In the genomic region with DNA sequence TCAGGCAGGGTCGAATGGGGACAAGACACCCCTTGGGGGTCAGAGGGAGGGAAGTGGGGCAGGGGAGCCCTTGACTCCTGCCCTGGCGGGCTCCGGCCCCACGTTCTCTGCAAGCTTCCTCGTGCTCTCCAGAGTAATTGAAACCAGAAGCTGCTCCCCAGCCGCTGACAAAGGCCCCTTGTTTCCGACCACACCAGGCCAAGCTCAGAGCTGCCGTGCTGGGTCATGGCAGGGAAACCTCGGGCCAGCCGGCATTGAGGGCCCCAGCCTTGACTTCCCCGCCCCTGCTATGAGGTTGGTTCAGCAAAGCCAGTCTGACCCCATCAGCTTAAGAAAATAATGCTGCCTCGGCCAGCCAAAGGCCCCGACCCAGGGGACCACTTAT, we compare ENCODE assay signal across 10 cellular contexts. TPM values are rescaled to one million over a fixed set of nuclear protein-coding genes. Genes with fewer than 3 reads are reported as not detected.
DNase-seq lines count a peak whose midpoint lies in the region; ATAC-seq and TF ChIP-seq lines count a peak whose summit lies in the region.
"Had no signal": no experiment of that assay in that cellular context is flagged by ENCODE, and none has a peak within 500 bp of the region (broad histone marks: within the 10 kb centered on the region; RNA-seq: fewer than 3 reads in every experiment).

No MANE protein-coding gene starts in this region.

- H3K36me3 ChIP-seq in NT2/D1 (ENCODE audit: insufficient read depth, insufficient read length, low read length) (peaks cover 9% of the 10 kb centered on the region), esophagus (ENCODE audit: control insufficient read depth in 2 of 2, insufficient read depth in 2 of 2, low read length in 1 of 2) (peaks cover 0 to 44% of the 10 kb centered on the region in 2 donors), lower lobe of right lung (peaks cover 11% of the 10 kb centered on the region), spleen (peaks cover 0 to 79% (median 1%) of the 10 kb centered on the region in 6 donors)

- H3K9ac ChIP-seq in NT2/D1 (ENCODE audit: insufficient read length, low read depth): peak overlapping the region; percentile 26

- TF ChIP-seq CTCF in lower lobe of right lung (IDR thresholded peaks at IDR 0.05) (no peak), spleen (IDR thresholded peaks at IDR 0.05 in 8 of 11, conservative IDR thresholded peaks at IDR 0.05 in 3 of 11) (no peak)

- H3K27me3 ChIP-seq in NT2/D1 (ENCODE audit: insufficient read depth, insufficient read length) (no peaks in the 10 kb centered on the region), esophagus (ENCODE audit: control insufficient read depth in 1 of 2, insufficient read depth in 2 of 2, low read length in 2 of 2) (no peaks in the 10 kb centered on the region), lower lobe of right lung (ENCODE audit: low read depth) (no peaks in the 10 kb centered on the region), spleen (replicated peaks in 1 of 7) (no peaks in the 10 kb centered on the region)

- H3K4me3 ChIP-seq in NT2/D1 (ENCODE audit: insufficient read length, low read depth) (no peak overlapping the region), esophagus (ENCODE audit: low read depth in 1 of 2, low read length in 2 of 2) (no peak overlapping the region), lower lobe of right lung (peak overlapping the region; percentile 30), spleen (peak overlapping the region in 2 of 8 donors; percentile 2 to 3)

- TF ChIP-seq POLR2A in spleen (IDR thresholded peaks at IDR 0.05): no peak

- peaks cover 11% of the 10 kb centered on the region for H3K4me1 ChIP-seq in NT2/D1 (ENCODE audit: insufficient read depth, insufficient read length)
- peaks cover 0 to 7% of the 10 kb centered on the region in 2 donors for H3K4me1 ChIP-seq in esophagus (ENCODE audit: control insufficient read depth in 2 of 2, insufficient read depth in 2 of 2, low read length in 1 of 2)
- peaks cover 54% of the 10 kb centered on the region for H3K4me1 ChIP-seq in lower lobe of right lung
- H3K4me1 ChIP-seq in spleen: peaks cover 6 to 74% (median 36%) of the 10 kb centered on the region in 6 donors

- DNase-seq in NT2/D1 (ENCODE audit: low read depth, low spot score) (no peak), lower lobe of right lung (peak; percentile 51), spleen (no peak), RKO (ENCODE audit: low spot score) (no peak), NCI-H2227 (lab: John Stamatoyannopoulos, UW; ENCODE audit: unreplicated experiment) (no peak), NCI-H2196 treated with DMSO at 0.1 percent for 48 hours (lab: John Stamatoyannopoulos, UW; ENCODE audit: unreplicated experiment) (no peak)
- DNase-seq: COR-L47, NCI-H1105 had no signal

- ATAC-seq in lower lobe of right lung (peak; percentile 2 to 9), HG02798 (IDR thresholded peaks at IDR 0.05; ENCODE audit: poor library complexity, unreplicated experiment) (no peak)

- H3K9me3 ChIP-seq in NT2/D1 (ENCODE audit: insufficient read depth, low read length) (no peaks in the 10 kb centered on the region; the same call in 1 of the 2 replicates), esophagus (ENCODE audit: control insufficient read depth in 2 of 2, insufficient read depth in 1 of 2, low read depth in 1 of 2, low read length in 1 of 2) (no peaks in the 10 kb centered on the region), lower lobe of right lung (no peaks in the 10 kb centered on the region), spleen (no peaks in the 10 kb centered on the region)

- intact Hi-C loops in lower lobe of right lung (cut with DNase I) (no loop called here), spleen (cut with DNase I; ENCODE audit: low total_unique reads) (no loop called here)

- 68 to 76% methylated on average over 13 of the region's 13 CpGs for WGBS in esophagus, 2 donors
- WGBS in spleen, 5 donors: 34 to 67% (median 46%) methylated on average over 3 to 13 of the region's 13 CpGs

- H3K27ac ChIP-seq in esophagus (ENCODE audit: low read depth in 2 of 2, low read length in 1 of 2): peak overlapping the region; percentile 21 to 65
- peak overlapping the region; percentile 80 for H3K27ac ChIP-seq in lower lobe of right lung
- H3K27ac ChIP-seq in spleen: peak overlapping the region; percentile 44 to 86 (median 80)

RNA-seq across cellular contexts. Expression of gene TIMM22, which starts 43.3 kb away (rescaled TPM):
- polyA plus RNA-seq in esophagus: 1 to 10 TPM; 5.0 to 9.3 TPM
- total RNA-seq in lower lobe of right lung: 9.1 TPM
- 10 to 100 TPM in 6 of 7 donors, 1 to 10 TPM in 1; 9.7 to 14.3 (median 11.2) TPM for total RNA-seq in spleen
- polyA plus RNA-seq in spleen: 1 to 10 TPM; 5.1 to 8.8 (median 7.0) TPM
